Comparison of ENCODE assay signal across 33 cellular contexts in genomic region chr1:156530006-156530405, GRCh38. TPM values are rescaled to one million over a fixed set of nuclear protein-coding genes. Genes with fewer than 3 reads are reported as not detected.
"Had no signal": no experiment of that assay in that cellular context is flagged by ENCODE, and none has a peak within 500 bp of the region (broad histone marks: within the 10 kb centered on the region; RNA-seq: fewer than 3 reads in every experiment).

No MANE protein-coding gene starts in this region.

- DNase-seq: naive thymus-derived CD4-positive, alpha-beta T cell; natural killer cell; nucleus accumbens; psoas muscle; right cardiac atrium; right lobe of liver; sigmoid colon; small intestine; stimulated activated CD4-positive, alpha-beta T cell treated with anti-CD3 and anti-CD28 coated beads, Interleukin-15, amount 100 ng/mL, for 24 hours; stimulated activated CD4-positive, alpha-beta T cell treated with anti-CD3 and anti-CD28 coated beads, Interleukin-2, amount 100 ng/mL, for 24 hours; stimulated activated CD4-positive, alpha-beta T cell treated with anti-CD3 and anti-CD28 coated beads, Interleukin-2, amount 100 ng/mL, for 48 hours; stimulated activated CD4-positive, alpha-beta T cell treated with anti-CD3 and anti-CD28 coated beads, Interleukin-4, amount 100 ng/mL, for 24 hours; stimulated activated naive B cell treated with anti-CD40 and anti-IgM and Interleukin-4, amounts not matched to agents 10 μg/mL and 1 μg/mL and 100 μg/mL, for 72 hours; stimulated activated naive CD4-positive, alpha-beta T cell treated with Interleukin-2 at 50 U/mL for 16 hours; stomach; thyroid gland; trophoblast cell; uterus had no signal

- H3K36me3 Mint-ChIP-seq: natural killer cell; stimulated activated effector memory CD8-positive, alpha-beta T cell treated with anti-CD3 and anti-CD28 coated beads, Interleukin-12 subunit alpha, Interleukin-12 subunit beta, amount 100 ng/mL, for 72 hours had no signal

- H3K27me3 Mint-ChIP-seq: naive thymus-derived CD4-positive, alpha-beta T cell; progenitor cell of endocrine pancreas; stimulated activated naive B cell treated with anti-CD40 and anti-IgM and Interleukin-4, amounts not matched to agents 10 μg/mL and 1 μg/mL and 100 μg/mL, for 72 hours; stimulated activated naive CD8-positive, alpha-beta T cell treated with anti-CD3 and anti-CD28 coated beads, Interleukin-15, Interleukin-2, amounts not matched to agents 100 ng/mL and 50 ng/mL, for 24 hours had no signal

- H3K9me3 Mint-ChIP-seq: naive thymus-derived CD4-positive, alpha-beta T cell; natural killer cell; nephron; neural progenitor cell; stimulated activated effector memory CD8-positive, alpha-beta T cell treated with anti-CD3 and anti-CD28 coated beads, Interleukin-12 subunit alpha, Interleukin-12 subunit beta, amount 100 ng/mL, for 72 hours; stimulated activated naive B cell treated with anti-CD40 and anti-IgM and Interleukin-4, amounts not matched to agents 10 μg/mL and 1 μg/mL and 100 μg/mL, for 72 hours; stimulated activated naive CD8-positive, alpha-beta T cell treated with anti-CD3 and anti-CD28 coated beads, Interleukin-15, Interleukin-2, amounts not matched to agents 100 ng/mL and 50 ng/mL, for 24 hours had no signal

- ATAC-seq: naive thymus-derived CD4-positive, alpha-beta T cell; natural killer cell; pancreas; psoas muscle; right cardiac atrium; right lobe of liver; stimulated activated effector memory CD8-positive, alpha-beta T cell treated with anti-CD3 and anti-CD28 coated beads, Interleukin-12 subunit alpha, Interleukin-12 subunit beta, amount 100 ng/mL, for 72 hours; stimulated activated naive B cell treated with anti-CD40 and anti-IgM and Interleukin-4, amounts not matched to agents 10 μg/mL and 1 μg/mL and 100 μg/mL, for 72 hours had no signal

- H3K27ac Mint-ChIP-seq: naive thymus-derived CD4-positive, alpha-beta T cell; natural killer cell; nephron; neural progenitor cell; progenitor cell of endocrine pancreas; stimulated activated effector memory CD8-positive, alpha-beta T cell treated with anti-CD3 and anti-CD28 coated beads, Interleukin-12 subunit alpha, Interleukin-12 subunit beta, amount 100 ng/mL, for 72 hours; stimulated activated naive B cell treated with anti-CD40 and anti-IgM and Interleukin-4, amounts not matched to agents 10 μg/mL and 1 μg/mL and 100 μg/mL, for 72 hours; stimulated activated naive CD8-positive, alpha-beta T cell treated with anti-CD3 and anti-CD28 coated beads, Interleukin-15, Interleukin-2, amounts not matched to agents 100 ng/mL and 50 ng/mL, for 24 hours had no signal

- H3K4me3 Mint-ChIP-seq: naive thymus-derived CD4-positive, alpha-beta T cell; natural killer cell; nephron; neural progenitor cell; stimulated activated effector memory CD8-positive, alpha-beta T cell treated with anti-CD3 and anti-CD28 coated beads, Interleukin-12 subunit alpha, Interleukin-12 subunit beta, amount 100 ng/mL, for 72 hours; stimulated activated naive B cell treated with anti-CD40 and anti-IgM and Interleukin-4, amounts not matched to agents 10 μg/mL and 1 μg/mL and 100 μg/mL, for 72 hours; stimulated activated naive CD8-positive, alpha-beta T cell treated with anti-CD3 and anti-CD28 coated beads, Interleukin-15, Interleukin-2, amounts not matched to agents 100 ng/mL and 50 ng/mL, for 24 hours had no signal

RNA-seq across cellular contexts. Expression of gene TTC24, which starts 49.5 kb away (rescaled TPM):
- total RNA-seq: omental fat pad, osteocyte, pancreas, progenitor cell of endocrine pancreas, renal cortical epithelial cell, right cardiac atrium, sigmoid colon, skeletal muscle tissue, subcutaneous adipose tissue, temporal lobe, thoracic aorta, tibial nerve, urinary bladder, uterus had no signal
